ENCODE assay signal across 29 cellular contexts in the genomic region with DNA sequence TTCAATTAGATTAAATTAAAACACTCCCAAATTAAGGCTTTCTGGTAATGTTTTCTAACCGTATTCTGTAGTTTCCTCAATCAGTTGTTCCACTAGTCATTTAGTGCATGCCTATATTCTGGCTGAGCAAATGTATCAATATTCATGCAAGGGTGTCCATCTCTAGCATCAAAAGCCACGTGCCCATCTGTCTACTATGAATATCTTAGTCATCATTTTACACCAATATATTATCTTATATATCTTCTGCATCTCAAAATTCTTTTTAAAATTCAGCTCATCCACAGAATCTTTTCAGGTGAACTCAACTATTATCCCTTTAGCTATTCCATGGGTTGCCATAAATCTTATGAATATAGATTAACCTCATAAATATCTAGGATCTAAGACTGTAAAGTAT.
"Had no signal": no experiment of that assay in that cellular context is flagged by ENCODE, and none has a peak within 500 bp of the region (broad histone marks: within the 10 kb centered on the region; RNA-seq: fewer than 3 reads in every experiment).

No MANE protein-coding gene starts in this region.

- H3K4me1 ChIP-seq: adrenal gland, ascending aorta, breast epithelium, colonic mucosa, esophagus squamous epithelium had no signal

- H3K9me3 ChIP-seq: adrenal gland, ascending aorta, breast epithelium, colonic mucosa, esophagus squamous epithelium had no signal

- H3K4me3 Mint-ChIP-seq: activated CD4-positive, alpha-beta T cell treated with anti-CD3 and anti-CD28 coated beads for 36 hours; activated CD8-positive, alpha-beta memory T cell treated with anti-CD3 and anti-CD28 coated beads, Interleukin-2, amount 10 ng/mL, durations not matched to agents 7 days and 5 days; activated CD8-positive, alpha-beta T cell treated with anti-CD3 and anti-CD28 coated beads for 36 hours; activated naive CD4-positive, alpha-beta T cell treated with anti-CD3 and anti-CD28 coated beads for 36 hours; activated naive CD8-positive, alpha-beta T cell treated with anti-CD3 and anti-CD28 coated beads for 36 hours; activated naive CD8-positive, alpha-beta T cell treated with anti-CD3 and anti-CD28 coated beads, Interleukin-2, amount 50 U/mL, for 24 hours; activated T-helper 1 cell treated with anti-CD3 and anti-CD28 coated beads, Interleukin-12 subunit alpha, Interleukin-12 subunit beta, Interleukin-2, Interleukin-4 antibody, amounts not matched to agents 30 ng/mL and 10 ng/mL and 1 ng/mL, durations not matched to agents 14 hours and 24 hours and 36 hours; brain had no signal

- H3K27me3 ChIP-seq: adrenal gland, ascending aorta, breast epithelium, cardiac muscle cell, colonic mucosa, esophagus squamous epithelium had no signal

- H3K27ac ChIP-seq: adrenal gland, ascending aorta, breast epithelium, cardiac muscle cell, colonic mucosa, epithelial cell of prostate, esophagus squamous epithelium had no signal

- ATAC-seq: activated CD4-positive, alpha-beta T cell treated with anti-CD3 and anti-CD28 coated beads for 36 hours; activated CD8-positive, alpha-beta memory T cell treated with anti-CD3 and anti-CD28 coated beads, Interleukin-2, amount 10 ng/mL, durations not matched to agents 7 days and 5 days; activated CD8-positive, alpha-beta T cell treated with anti-CD3 and anti-CD28 coated beads for 36 hours; activated naive CD8-positive, alpha-beta T cell treated with anti-CD3 and anti-CD28 coated beads, Interleukin-2, amount 50 U/mL, for 24 hours had no signal

- H3K27ac Mint-ChIP-seq: activated CD4-positive, alpha-beta T cell treated with anti-CD3 and anti-CD28 coated beads for 36 hours; activated CD8-positive, alpha-beta memory T cell treated with anti-CD3 and anti-CD28 coated beads, Interleukin-2, amount 10 ng/mL, durations not matched to agents 7 days and 5 days; activated CD8-positive, alpha-beta T cell treated with anti-CD3 and anti-CD28 coated beads for 36 hours; activated naive CD4-positive, alpha-beta T cell treated with anti-CD3 and anti-CD28 coated beads for 36 hours; activated naive CD8-positive, alpha-beta T cell treated with anti-CD3 and anti-CD28 coated beads for 36 hours; activated naive CD8-positive, alpha-beta T cell treated with anti-CD3 and anti-CD28 coated beads, Interleukin-2, amount 50 U/mL, for 24 hours; activated T-helper 1 cell treated with anti-CD3 and anti-CD28 coated beads, Interleukin-12 subunit alpha, Interleukin-12 subunit beta, Interleukin-2, Interleukin-4 antibody, amounts not matched to agents 30 ng/mL and 10 ng/mL and 1 ng/mL, durations not matched to agents 14 hours and 24 hours and 36 hours; activated T-helper 2 cell treated with anti-CD3 and anti-CD28 coated beads, Interferon-gamma antibody, Interleukin-2, Interleukin-4, amounts not matched to agents 10 μg/mL and 5 μg/mL and 100 μg/mL, durations not matched to agents 14 hours and 24 hours and 36 hours; brain had no signal

- H3K36me3 Mint-ChIP-seq: activated CD8-positive, alpha-beta memory T cell treated with anti-CD3 and anti-CD28 coated beads, Interleukin-2, amount 10 ng/mL, durations not matched to agents 7 days and 5 days; activated naive CD4-positive, alpha-beta T cell treated with anti-CD3 and anti-CD28 coated beads, Interleukin-2, amount 50 U/mL, for 24 hours; activated naive CD8-positive, alpha-beta T cell treated with anti-CD3 and anti-CD28 coated beads for 36 hours; brain had no signal

- H3K4me1 Mint-ChIP-seq: activated CD8-positive, alpha-beta memory T cell treated with anti-CD3 and anti-CD28 coated beads, Interleukin-2, amount 10 ng/mL, durations not matched to agents 7 days and 5 days had no signal

- H3K27me3 Mint-ChIP-seq: activated CD4-positive, alpha-beta T cell treated with anti-CD3 and anti-CD28 coated beads for 36 hours; activated CD8-positive, alpha-beta memory T cell treated with anti-CD3 and anti-CD28 coated beads, Interleukin-2, amount 10 ng/mL, durations not matched to agents 7 days and 5 days; activated CD8-positive, alpha-beta T cell treated with anti-CD3 and anti-CD28 coated beads for 36 hours; activated naive CD4-positive, alpha-beta T cell treated with anti-CD3 and anti-CD28 coated beads, Interleukin-2, amount 50 U/mL, for 24 hours; activated naive CD8-positive, alpha-beta T cell treated with anti-CD3 and anti-CD28 coated beads for 36 hours; activated naive CD8-positive, alpha-beta T cell treated with anti-CD3 and anti-CD28 coated beads, Interleukin-2, amount 50 U/mL, for 24 hours; brain had no signal

- DNase-seq: activated CD4-positive, alpha-beta T cell treated with anti-CD3 and anti-CD28 coated beads for 36 hours; activated CD4-positive, alpha-beta T cell treated with anti-CD3 and anti-CD28 coated beads, Interleukin-2, amount 50 U/mL, for 1 hour; activated CD4-positive, alpha-beta T cell treated with anti-CD3 and anti-CD28 coated beads, Interleukin-2, amount 50 U/mL, for 48 hours; activated CD4-positive, CD25-positive, alpha-beta regulatory T cell; activated CD4-positive, CD25-positive, alpha-beta regulatory T cell treated with anti-CD3 and anti-CD28 coated beads, Interleukin-2, amount 50 U/mL, for 72 hours; activated CD8-positive, alpha-beta memory T cell treated with anti-CD3 and anti-CD28 coated beads, Interleukin-2, amount 10 ng/mL, durations not matched to agents 7 days and 5 days; activated CD8-positive, alpha-beta memory T cell treated with anti-CD3 and anti-CD28 coated beads, Interleukin-2, amount 50 U/mL, for 4 hours; activated CD8-positive, alpha-beta T cell treated with anti-CD3 and anti-CD28 coated beads for 36 hours; activated effector memory CD4-positive, alpha-beta T cell treated with anti-CD3 and anti-CD28 coated beads, Interleukin-2, amount 50 U/mL, for 16 hours; activated naive CD4-positive, alpha-beta T cell treated with anti-CD3 and anti-CD28 coated beads for 36 hours; activated naive CD8-positive, alpha-beta T cell treated with anti-CD3 and anti-CD28 coated beads for 36 hours; activated naive CD8-positive, alpha-beta T cell treated with anti-CD3 and anti-CD28 coated beads, Interleukin-2, amount 50 U/mL, for 24 hours; activated T-cell treated with anti-CD3 and anti-CD28 coated beads, Interleukin-2, amount 50 U/mL, for 1 hour; activated T-cell treated with anti-CD3 and anti-CD28 coated beads, Interleukin-2, amount 50 U/mL, for 48 hours; adrenal gland; cerebellar nuclear complex; colonic mucosa; effector CD8-positive, alpha-beta T cell; esophagus squamous epithelium; foreskin melanocyte; head of caudate nucleus had no signal

- H3K4me3 ChIP-seq: adrenal gland, ascending aorta, breast epithelium, cardiac muscle cell, colonic mucosa, esophagus squamous epithelium had no signal

- H3K9me3 Mint-ChIP-seq: activated CD8-positive, alpha-beta T cell treated with anti-CD3 and anti-CD28 coated beads for 36 hours; activated naive CD4-positive, alpha-beta T cell treated with anti-CD3 and anti-CD28 coated beads for 36 hours; activated naive CD4-positive, alpha-beta T cell treated with anti-CD3 and anti-CD28 coated beads, Interleukin-2, amount 50 U/mL, for 24 hours; activated naive CD8-positive, alpha-beta T cell treated with anti-CD3 and anti-CD28 coated beads for 36 hours; activated naive CD8-positive, alpha-beta T cell treated with anti-CD3 and anti-CD28 coated beads, Interleukin-2, amount 50 U/mL, for 24 hours had no signal

- H3K36me3 ChIP-seq: adrenal gland, ascending aorta, breast epithelium, cardiac muscle cell, colonic mucosa, esophagus squamous epithelium had no signal
